In the genomic region with DNA sequence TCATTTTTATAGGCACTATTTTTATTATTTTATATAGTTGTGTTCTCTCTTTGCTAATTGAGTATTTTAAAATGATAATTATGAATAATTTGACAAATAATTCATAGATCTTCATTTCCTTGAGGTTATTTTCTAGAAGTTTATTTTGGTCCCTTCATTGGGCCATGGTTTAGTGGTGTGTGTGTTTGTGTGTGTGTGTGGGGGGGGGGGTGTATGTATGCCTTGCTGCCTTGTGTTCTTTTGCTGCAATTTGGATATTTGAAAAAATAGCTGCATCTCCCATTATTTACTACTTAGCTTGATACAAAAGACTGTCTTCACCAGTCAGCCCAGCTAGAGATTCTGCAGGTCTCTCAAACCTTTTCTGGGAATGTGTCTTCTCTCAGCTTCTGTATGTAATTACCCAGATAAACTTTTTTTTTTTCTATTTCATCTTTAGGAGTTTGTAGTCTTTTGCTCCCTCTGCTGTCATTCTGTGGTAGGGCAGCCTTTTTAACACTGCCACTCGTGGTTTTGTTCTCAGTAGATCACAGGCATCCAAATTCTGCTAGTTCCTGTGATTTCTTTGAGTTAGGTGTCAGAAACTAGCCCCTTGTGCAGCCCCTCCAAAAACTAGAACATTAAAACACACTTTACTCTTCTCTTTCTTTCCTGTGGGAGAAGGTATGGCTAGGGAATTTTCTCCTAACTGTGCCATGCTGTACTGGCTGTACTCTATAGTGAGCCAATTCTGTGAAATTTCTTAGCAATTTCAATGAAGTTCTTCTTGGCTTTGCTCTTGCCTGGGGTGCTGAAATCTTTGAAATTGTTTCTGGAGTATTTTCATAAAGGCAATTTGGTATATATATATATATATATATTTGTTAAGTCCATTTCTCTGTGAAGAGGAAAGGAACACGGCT, we compare ENCODE assay signal across 9 cellular contexts. TPM values are rescaled to one million over a fixed set of nuclear protein-coding genes. Genes with fewer than 3 reads are reported as not detected.
DNase-seq lines count a peak whose midpoint lies in the region; ATAC-seq and TF ChIP-seq lines count a peak whose summit lies in the region.
"Not testable (repeated sequence)": the region's sequence is repeated elsewhere in the genome, so short reads cannot be mapped to it uniquely, and the experiment has no call there.
"Had no signal": no experiment of that assay in that cellular context is flagged by ENCODE, and none has a peak within 500 bp of the region (broad histone marks: within the 10 kb centered on the region; RNA-seq: fewer than 3 reads in every experiment).

No MANE protein-coding gene starts in this region.

- not testable (repeated sequence) for H3K4me2 ChIP-seq in GM23338

- H4K20me1 ChIP-seq in GM23338 (replicated peaks; ENCODE audit: insufficient read depth) = not testable (repeated sequence)

- not testable (repeated sequence) for H3K36me3 ChIP-seq in GM23338 (ENCODE audit: insufficient read depth); esophagus squamous epithelium

- not testable (repeated sequence) for TF ChIP-seq POLR2A in esophagus squamous epithelium (IDR thresholded peaks at IDR 0.05)

- 0 to 35% methylated on average over 2 of the region's 2 CpGs for WGBS in esophagus squamous epithelium, 2 donors

- not testable (repeated sequence) for H3K4me1 ChIP-seq in GM23338 (ENCODE audit: insufficient read depth); esophagus squamous epithelium

- H2AFZ ChIP-seq in GM23338 = not testable (repeated sequence)

- H3K9me3 Mint-ChIP-seq in GM23338 = not testable (repeated sequence)

- not testable (repeated sequence) for H3K27me3 Mint-ChIP-seq in GM23338 (ENCODE audit: insufficient read depth, low read depth, poor library complexity)

- H3K36me3 Mint-ChIP-seq in GM23338 (ENCODE audit: low read depth) = not testable (repeated sequence)

- intact Hi-C loops in esophagus squamous epithelium (cut with DNase I) = loop anchor here (5.0 kb wide), 1 partner anchor 668 kb away; no protein-coding TSS in a partner anchor

- H3K27me3 ChIP-seq in GM23338 (ENCODE audit: insufficient read depth); esophagus squamous epithelium: not testable (repeated sequence)

- ATAC-seq in GM23338 = peak; percentile 57; the same call in 2 of the 3 replicates

- not testable (repeated sequence) for H3K4me3 Mint-ChIP-seq in GM23338

- not testable (repeated sequence) for H3K9me3 ChIP-seq in esophagus squamous epithelium

- H3K9me2 ChIP-seq in GM23338 (ENCODE audit: insufficient read depth) = not testable (repeated sequence)

- DNase-seq in A172 (ENCODE audit: low spot score) (peak; percentile 11), GM23338 (ENCODE audit: low spot score) (peak; percentile 55), HT1080 (ENCODE audit: low read depth) (peak; percentile 70), NCI-H748 treated with DMSO at 0.1 percent for 48 hours (lab: John Stamatoyannopoulos, UW) (peak; percentile 47), midbrain (lab: John Stamatoyannopoulos, UW) (peak; percentile 48)
- DNase-seq in activated CD4-positive, alpha-beta T cell treated with anti-CD3 and anti-CD28 coated beads, Interleukin-2, amount 50 U/mL, for 48 hours = peak; percentile 18 to 23
- not testable (repeated sequence) for DNase-seq in esophagus squamous epithelium (lab: John Stamatoyannopoulos, UW)

- H3K4me1 Mint-ChIP-seq in GM23338 = peaks cover 11% of the 10 kb centered on the region

- not testable (repeated sequence) for H3F3A ChIP-seq in GM23338 (replicated peaks; ENCODE audit: low read depth)

- H3K27ac ChIP-seq in GM23338 (ENCODE audit: low read depth); esophagus squamous epithelium: not testable (repeated sequence)

- not testable (repeated sequence) for H3K79me2 ChIP-seq in GM23338 (replicated peaks; ENCODE audit: insufficient read depth)

- not testable (repeated sequence) for H3K27ac Mint-ChIP-seq in GM23338

- H3K4me3 ChIP-seq in GM12875 (ENCODE audit: low read depth, low read length); GM23338; esophagus squamous epithelium: not testable (repeated sequence)

- TF ChIP-seq CTCF in GM12875 (IDR thresholded peaks at IDR 0.05; ENCODE audit: borderline replicate concordance, insufficient read depth, low read depth, low read length) (peak; percentile 43; the same call in 1 of the 2 replicates), GM23338 (conservative IDR thresholded peaks at IDR 0.05; ENCODE audit: low read depth in 2 of 2) (peak; percentile 58 to 62), esophagus squamous epithelium (IDR thresholded peaks at IDR 0.05) (peak in 4 of 6 experiments; percentile 17 to 51 (median 40))

RNA-seq across cellular contexts. Expression of gene UGT2B11, which starts 44.1 kb away (rescaled TPM):
- not detected in 2 replicates for total RNA-seq in A172 (2014; rRNA removed; shearing (Covaris generic))
- total RNA-seq in GM23338 (2014; rRNA removed; shearing (Covaris generic)) = not detected in 2 replicates
- polyA plus RNA-seq in GM23338 (2016; fragmentation: Nextera tagmentation; extraction: Ambion mirVana) = not detected in 2 replicates
- not detected in 2 replicates for total RNA-seq in HT1080 (2014; rRNA removed; shearing (Covaris generic))
- not detected in 2 replicates for polyA plus RNA-seq in HT1080 (2015; cell fraction: cytosol; rRNA removed)
- not detected in 2 replicates for polyA plus RNA-seq in HT1080 (2015; cell fraction: nucleus; rRNA removed)
- total RNA-seq in esophagus squamous epithelium = not detected
- total RNA-seq: natural killer cell had no signal
